Comparison of ENCODE assay signal across 30 cellular contexts in genomic region chr22:27349456-27349855, GRCh38.
DNase-seq lines count a peak whose midpoint lies in the region; ATAC-seq and TF ChIP-seq lines count a peak whose summit lies in the region.
"Had no signal": no experiment of that assay in that cellular context is flagged by ENCODE, and none has a peak within 500 bp of the region (broad histone marks: within the 10 kb centered on the region; RNA-seq: fewer than 3 reads in every experiment).

No MANE protein-coding gene starts in this region.

- DNase-seq in AG04449 (ENCODE audit: low read depth, low spot score) (peak; percentile 16), HS-27A (ENCODE audit: low read depth) (peak; percentile 24), cardiac fibroblast (ENCODE audit: low read depth in 2 of 2) (peak; percentile 32 to 41), iris pigment epithelial cell (ENCODE audit: low read depth) (peak; percentile 66), DMS114 treated with DMSO at 0.1 percent for 48 hours (lab: John Stamatoyannopoulos, UW; ENCODE audit: unreplicated experiment) (no peak), globus pallidus (ENCODE audit: low spot score) (no peak), NCI-H1694 treated with DMSO at 0.1 percent for 48 hours (lab: John Stamatoyannopoulos, UW) (no peak)
- DNase-seq: 8988T; activated CD4-positive, alpha-beta T cell treated with anti-CD3 and anti-CD28 coated beads for 36 hours; activated T-cell treated with anti-CD3 and anti-CD28 coated beads for 4 hours; aorta; CD4-positive, alpha-beta memory T cell; hypothalamus; NCI-H1092; NCI-H187; NCI-H2171; NCI-H510A treated with DMSO at 0.1 percent for 48 hours; nephron progenitor cell; RPMI8226; SJCRH30; stimulated activated naive CD4-positive, alpha-beta T cell; T-helper 9 cell had no signal

- ATAC-seq in HG03460 (IDR thresholded peaks at IDR 0.05; ENCODE audit: unreplicated experiment), result no peak
- ATAC-seq: activated CD4-positive, alpha-beta T cell treated with anti-CD3 and anti-CD28 coated beads for 36 hours; activated naive CD4-positive, alpha-beta T cell treated with anti-CD3 and anti-CD28 coated beads, Interleukin-2, amount 50 U/mL, for 72 hours; esophagus mucosa; K562; left lobe of liver had no signal

- TF ChIP-seq CTCF in AG04449 (IDR thresholded peaks at IDR 0.05; ENCODE audit: insufficient read depth, low read length, missing control alignments) (no peak), cardiac fibroblast (IDR thresholded peaks at IDR 0.05; ENCODE audit: low read depth, low read length) (no peak)

- CTCF ChIA-PET in AG04449 (lab: Yijun Ruan, JAX), result no interaction called here

- POLR2A ChIA-PET in AG04449 (lab: Yijun Ruan, JAX), result no interaction called here

- H3K4me3 ChIP-seq in AG04449 (ENCODE audit: low read depth, low read length), result no peak overlapping the region
- no peak overlapping the region for H3K4me3 ChIP-seq in cardiac fibroblast (replicated peaks in 1 of 2; ENCODE audit: low read depth in 2 of 2, low read length in 2 of 2)
- H3K4me3 ChIP-seq: HAP-1, K562, SJCRH30, skin epidermis, suprapubic skin had no signal

Comparison
In these comparisons a context has a peak if more than half of its experiments do, and no peak if none do; other contexts are left out.
1. DNase-seq: peak in AG04449 (single experiment), HS-27A (single experiment), cardiac fibroblast (2 of 2) and iris pigment epithelial cell (single experiment); none in DMS114 treated with DMSO at 0.1 percent for 48 hours (single experiment), globus pallidus (single experiment) and NCI-H1694 treated with DMSO at 0.1 percent for 48 hours (single experiment).